ENCODE assay signal across 13 cellular contexts in genomic region chr3:71461098-71461497, GRCh38.
DNase-seq lines count a peak whose midpoint lies in the region; ATAC-seq and TF ChIP-seq lines count a peak whose summit lies in the region.
"Had no signal": no experiment of that assay in that cellular context is flagged by ENCODE, and none has a peak within 500 bp of the region (broad histone marks: within the 10 kb centered on the region; RNA-seq: fewer than 3 reads in every experiment).

No MANE protein-coding gene starts in this region.

- WGBS in transverse colon (ENCODE audit: low coverage in 1 of 2), 2 donors = 28 to 55% methylated on average over 7 to 9 of the region's 9 CpGs
- WGBS in neuronal stem cell (ENCODE audit: extremely low coverage in 2 of 2, insufficient read length in 2 of 2, insufficient replicate concordance in 1 of 2), 2 donors = no CpG with 5 or more reads among the region's 9 CpGs

- no peak overlapping the region for H3K4ac ChIP-seq in neuronal stem cell (ENCODE audit: low read length)

- peak overlapping the region in 3 of 4 donors; percentile 4 to 17 (median 15) for H3K4me3 ChIP-seq in transverse colon
- H3K4me3 ChIP-seq in neuronal stem cell (ENCODE audit: low read length in 2 of 2) = no peak overlapping the region
- H3K4me3 ChIP-seq: stomach, uterus had no signal

- no peak overlapping the region for H2BK12ac ChIP-seq in neuronal stem cell (ENCODE audit: low read length)

- intact Hi-C loops in transverse colon (cut with DNase I; ENCODE audit: low total_unique reads) = no loop called here

- no peaks in the 10 kb centered on the region for H3K27me3 Mint-ChIP-seq in activated naive CD4-positive, alpha-beta T cell treated with anti-CD3 and anti-CD28 coated beads, Interleukin-2, amount 50 U/mL, for 24 hours
- H3K27me3 Mint-ChIP-seq in T-helper 17 cell = no peaks in the 10 kb centered on the region

- H4K8ac ChIP-seq in neuronal stem cell (ENCODE audit: low read depth, low read length) = no peak overlapping the region

- H3K9me3 ChIP-seq in T-helper 17 cell (ENCODE audit: control insufficient read depth, low read length, poor library complexity, severe bottlenecking) = no peaks in the 10 kb centered on the region
- no peaks in the 10 kb centered on the region for H3K9me3 ChIP-seq in transverse colon
- H3K9me3 ChIP-seq in neuronal stem cell (replicated peaks in 1 of 2; ENCODE audit: control insufficient read depth in 2 of 2, insufficient read depth in 1 of 2, low read depth in 1 of 2, low read length in 2 of 2) = no peaks in the 10 kb centered on the region
- H3K9me3 ChIP-seq: stomach, uterus had no signal

- no peak overlapping the region for H3K9ac ChIP-seq in neuronal stem cell (ENCODE audit: low read depth, low read length, poor library complexity)

- TF ChIP-seq EP300 in transverse colon (IDR thresholded peaks at IDR 0.05; ENCODE audit: low read depth) = no peak

- H3K27me3 ChIP-seq in transverse colon (no peaks in the 10 kb centered on the region), neuronal stem cell (ENCODE audit: control insufficient read depth in 3 of 3, insufficient read depth in 3 of 3, low read depth in 1 of 3, low read length in 3 of 3) (no peaks in the 10 kb centered on the region)
- H3K27me3 ChIP-seq: stomach, uterus had no signal

- H3K27ac ChIP-seq in epithelial cell of prostate (peak overlapping the region; percentile 84), transverse colon (peak overlapping the region; percentile 73 to 83 (median 80)), neuronal stem cell (replicated peaks; ENCODE audit: low read length) (no peak overlapping the region)
- H3K27ac ChIP-seq: stomach, uterus, VCaP had no signal

- H2AFZ ChIP-seq in neuronal stem cell (ENCODE audit: low read length) = no peak overlapping the region

- no peak for ATAC-seq in T-helper 17 cell

- no peak for TF ChIP-seq POLR2A in transverse colon (IDR thresholded peaks at IDR 0.05)

- in situ Hi-C loops in transverse colon (cut with MboI; ENCODE audit: low pct_ligation_motif_present in 1 of 4, low pct_unique_long_range_greater_than_20kb in 1 of 4, low sequenced_read_pairs in 3 of 4) = no loop called here

- H3K4me1 ChIP-seq in transverse colon (peaks cover 3 to 37% (median 21%) of the 10 kb centered on the region in 4 donors), neuronal stem cell (ENCODE audit: control insufficient read depth in 2 of 2, insufficient read depth in 1 of 2, low read depth in 1 of 2, low read length in 2 of 2) (peaks cover 0 to 3% of the 10 kb centered on the region in 2 donors)
- H3K4me1 ChIP-seq: uterus had no signal

- no peak overlapping the region for H3K18ac ChIP-seq in neuronal stem cell (ENCODE audit: low read length)

- peaks cover 92% of the 10 kb centered on the region for H3K4me1 Mint-ChIP-seq in activated naive CD4-positive, alpha-beta T cell treated with anti-CD3 and anti-CD28 coated beads, Interleukin-2, amount 50 U/mL, for 24 hours
- H3K4me1 Mint-ChIP-seq in T-helper 17 cell = peaks cover 46% of the 10 kb centered on the region

- H3K9me3 Mint-ChIP-seq in activated naive CD4-positive, alpha-beta T cell treated with anti-CD3 and anti-CD28 coated beads, Interleukin-2, amount 50 U/mL, for 24 hours = peaks cover 6% of the 10 kb centered on the region

- no peak overlapping the region for H2BK5ac ChIP-seq in neuronal stem cell (ENCODE audit: low read length)

- H4K91ac ChIP-seq in neuronal stem cell (ENCODE audit: low read depth, low read length, poor library complexity) = no peak overlapping the region

- H3K36me3 Mint-ChIP-seq in activated naive CD4-positive, alpha-beta T cell treated with anti-CD3 and anti-CD28 coated beads, Interleukin-2, amount 50 U/mL, for 24 hours = peaks cover 23% of the 10 kb centered on the region
- peaks cover 5% of the 10 kb centered on the region for H3K36me3 Mint-ChIP-seq in T-helper 17 cell (ENCODE audit: low read depth)

- DNase-seq in activated naive CD4-positive, alpha-beta T cell treated with Interleukin-2 at 50 U/mL for 16 hours = no peak
- DNase-seq in T-helper 17 cell = no peak
- DNase-seq in epithelial cell of prostate (ENCODE audit: low read depth, low spot score) = no peak
- no peak for DNase-seq in transverse colon
- no peak for DNase-seq in neuronal stem cell (ENCODE audit: low spot score)
- no peak for DNase-seq in stimulated activated naive CD4-positive, alpha-beta T cell treated with Interleukin-2 at 50 U/mL for 16 hours (lab: John Stamatoyannopoulos, UW)
- no peak for DNase-seq in HPDE6-E6E7 (ENCODE audit: extremely low spot score)
- DNase-seq: NCI-H2081 treated with DMSO at 0.1 percent for 48 hours, NCI-H526 treated with DMSO at 0.1 percent for 48 hours, stomach, uterus had no signal

- H2BK15ac ChIP-seq in neuronal stem cell (ENCODE audit: low read length) = no peak overlapping the region

- H3K23ac ChIP-seq in neuronal stem cell (ENCODE audit: low read depth, low read length, poor library complexity) = no peak overlapping the region

- no peaks in the 10 kb centered on the region for H3K79me1 ChIP-seq in neuronal stem cell (ENCODE audit: low read depth, low read length)

- H3K36me3 ChIP-seq in transverse colon (no peaks in the 10 kb centered on the region), neuronal stem cell (replicated peaks in 1 of 2; ENCODE audit: control insufficient read depth in 2 of 2, insufficient read depth in 2 of 2, low read length in 2 of 2) (no peaks in the 10 kb centered on the region)
- H3K36me3 ChIP-seq: stomach, uterus had no signal

- no peak for TF ChIP-seq CTCF in transverse colon (IDR thresholded peaks at IDR 0.05)

- H2AK5ac ChIP-seq in neuronal stem cell (ENCODE audit: low read depth, low read length) = no peak overlapping the region

- H3K14ac ChIP-seq in neuronal stem cell (ENCODE audit: low read length) = no peak overlapping the region

- H3K4me2 ChIP-seq in neuronal stem cell (ENCODE audit: insufficient read depth, low read length, poor library complexity, severe bottlenecking) = no peak overlapping the region

- peak overlapping the region; percentile 97 for H3K27ac Mint-ChIP-seq in activated naive CD4-positive, alpha-beta T cell treated with anti-CD3 and anti-CD28 coated beads, Interleukin-2, amount 50 U/mL, for 24 hours
- H3K27ac Mint-ChIP-seq in T-helper 17 cell = peak overlapping the region; percentile 95

- H2BK120ac ChIP-seq in neuronal stem cell (ENCODE audit: low read depth, low read length) = no peak overlapping the region

- peak overlapping the region; percentile 51 for H3K4me3 Mint-ChIP-seq in activated naive CD4-positive, alpha-beta T cell treated with anti-CD3 and anti-CD28 coated beads, Interleukin-2, amount 50 U/mL, for 24 hours
- H3K4me3 Mint-ChIP-seq in T-helper 17 cell = peak overlapping the region; percentile 1

Comparison
In these comparisons a context has a peak if more than half of its experiments do, and no peak if none do; other contexts are left out.
1. H3K4me3 ChIP-seq: peak in transverse colon (3 of 4); none in neuronal stem cell (0 of 2).